In the genomic region with DNA sequence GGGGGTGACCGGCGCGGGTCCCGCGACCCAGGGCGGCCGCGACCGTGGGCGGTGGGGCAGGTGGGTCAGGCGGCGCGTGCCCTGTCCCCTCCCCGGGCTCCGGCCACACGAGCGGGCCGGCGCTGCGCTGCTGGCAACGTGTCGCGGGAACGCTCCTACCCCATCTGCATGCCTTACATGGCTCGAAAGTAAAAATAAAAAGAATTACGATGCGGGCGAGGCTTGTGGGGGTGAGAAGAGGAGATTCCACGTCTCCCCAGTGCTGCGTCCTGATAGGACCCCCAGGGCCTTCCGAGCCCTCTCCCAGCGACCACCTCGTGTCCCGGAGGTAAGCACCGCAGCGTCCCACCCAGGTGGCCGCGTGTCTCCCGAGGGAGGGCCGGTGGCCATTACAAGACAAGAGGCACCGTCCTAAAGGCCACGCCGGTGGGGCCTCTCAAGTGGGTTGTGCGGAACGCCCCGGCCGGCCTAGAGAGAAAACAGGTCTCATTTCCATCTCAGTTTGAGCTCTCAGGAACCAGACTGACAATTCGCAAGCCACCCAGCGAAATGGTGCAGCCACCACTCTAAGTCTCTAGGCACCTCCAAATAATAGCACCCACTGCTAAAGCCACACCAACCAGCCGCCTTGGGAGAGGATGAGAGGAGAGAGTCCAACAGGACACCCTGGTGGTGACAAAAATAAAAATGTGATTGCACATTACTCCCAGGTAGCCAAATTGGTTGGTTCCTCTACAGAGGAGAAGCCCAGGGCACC, we compare ENCODE assay signal across 8 cellular contexts. TPM values are rescaled to one million over a fixed set of nuclear protein-coding genes. Genes with fewer than 3 reads are reported as not detected.
A peak's percentile ranks its signal among the peaks of the same experiment; 100 is the strongest.
DNase-seq lines count a peak whose midpoint lies in the region; ATAC-seq and TF ChIP-seq lines count a peak whose summit lies in the region.

No MANE protein-coding gene starts in this region.

- DNase-seq in SK-N-DZ (ENCODE audit: low spot score) (peak; percentile 62), cardiac muscle cell (ENCODE audit: low read depth in 1 of 2, low spot score in 1 of 2) (peak; percentile 47 to 78), posterior vena cava (ENCODE audit: low spot score) (peak; percentile 89), NCI-H2029 treated with DMSO at 0.1 percent for 48 hours (lab: John Stamatoyannopoulos, UW) (no peak)
- DNase-seq in activated naive CD4-positive, alpha-beta T cell treated with anti-CD3 and anti-CD28 coated beads, Interleukin-2, amount 50 U/mL, for 72 hours (ENCODE audit: low spot score in 2 of 2), result peak; percentile 61 to 72

- H3K27ac ChIP-seq in KOPT-K1 (ENCODE audit: low read depth, low read length, poor library complexity, severe bottlenecking), result peak overlapping the region; percentile 86
- peak overlapping the region; percentile 92 for H3K27ac ChIP-seq in cardiac muscle cell

- H3K4me3 ChIP-seq in cardiac muscle cell, result peak overlapping the region; percentile 32

- peak; percentile 59 for ATAC-seq in GM21723 (IDR thresholded peaks at IDR 0.05; ENCODE audit: unreplicated experiment)
- ATAC-seq in activated naive CD4-positive, alpha-beta T cell treated with anti-CD3 and anti-CD28 coated beads, Interleukin-2, amount 50 U/mL, for 72 hours, result peak; percentile 42

- no peaks in the 10 kb centered on the region for H3K9me3 Mint-ChIP-seq in activated naive CD4-positive, alpha-beta T cell treated with anti-CD3 and anti-CD28 coated beads, Interleukin-2, amount 50 U/mL, for 72 hours

- peak overlapping the region; percentile 97 to 98 for H3K27ac Mint-ChIP-seq in activated naive CD4-positive, alpha-beta T cell treated with anti-CD3 and anti-CD28 coated beads, Interleukin-2, amount 50 U/mL, for 72 hours

- H3K36me3 Mint-ChIP-seq in activated naive CD4-positive, alpha-beta T cell treated with anti-CD3 and anti-CD28 coated beads, Interleukin-2, amount 50 U/mL, for 72 hours, result peaks cover 17 to 25% of the 10 kb centered on the region in 2 donors

- H3K27me3 ChIP-seq in cardiac muscle cell, result no peaks in the 10 kb centered on the region

- intact Hi-C loops in posterior vena cava (cut with DNase I), result loop anchor here in 1 of 2 donors (5.0 to 10.0 kb wide), 2 partner anchors 113 to 495 kb away; no protein-coding TSS in a partner anchor

- H3K4me1 ChIP-seq in ES-I3 (ENCODE audit: insufficient read depth, low read length) (peaks cover 24% of the 10 kb centered on the region), cardiac muscle cell (ENCODE audit: low read depth) (peaks cover 16% of the 10 kb centered on the region)

- peak; percentile 30 for TF ChIP-seq CTCF in cardiac muscle cell (IDR thresholded peaks at IDR 0.05; ENCODE audit: low read depth, low read length)

- H3K9ac ChIP-seq in ES-I3 (ENCODE audit: low read depth, low read length), result peak overlapping the region; percentile 94

- H3K9me3 ChIP-seq in ES-I3 (ENCODE audit: control insufficient read depth, insufficient read depth, low read length) (no peaks in the 10 kb centered on the region), KOPT-K1 (ENCODE audit: insufficient read depth, low read length, poor library complexity, severe bottlenecking) (no peaks in the 10 kb centered on the region), cardiac muscle cell (ENCODE audit: low read depth) (no peaks in the 10 kb centered on the region)

- peaks cover 5% of the 10 kb centered on the region; the same call in 1 of the 2 replicates for H3K36me3 ChIP-seq in ES-I3 (ENCODE audit: insufficient read depth, low read length)
- H3K36me3 ChIP-seq in KOPT-K1 (ENCODE audit: insufficient read depth, low read length), result no peaks in the 10 kb centered on the region; the same call in 1 of the 2 replicates
- H3K36me3 ChIP-seq in cardiac muscle cell, result no peaks in the 10 kb centered on the region

RNA-seq across cellular contexts. Expression of a gene that starts 0.6 kb away (rescaled TPM):
- 22.4 and 23.6 TPM in 2 replicates for polyA plus RNA-seq in SK-N-DZ (2014; cell fraction: cytosol; rRNA removed)
- 12.1 and 14.7 TPM in 2 replicates for polyA plus RNA-seq in SK-N-DZ (2014; cell fraction: nucleus; rRNA removed)
- total RNA-seq in activated naive CD4-positive, alpha-beta T cell treated with anti-CD3 and anti-CD28 coated beads, Interleukin-2, amount 50 U/mL, for 72 hours, result 100 to 1,000 TPM in 1 of 2 donors, 10 to 100 TPM in 1; 75.3 to 104 TPM
- total RNA-seq in cardiac muscle cell, result 51.7 and 74.8 TPM in 2 replicates
- 43.8 and 64.2 TPM in 2 replicates for polyA plus RNA-seq in cardiac muscle cell
- total RNA-seq in posterior vena cava, result 100 to 1,000 TPM; 138 to 142 TPM
